8 cellular contexts compared by ENCODE assay signal in genomic region chr12:108305520-108305919, GRCh38. TPM values are rescaled to one million over a fixed set of nuclear protein-coding genes. Genes with fewer than 3 reads are reported as not detected.
A peak's percentile ranks its signal among the peaks of the same experiment; 100 is the strongest.
DNase-seq lines count a peak whose midpoint lies in the region; ATAC-seq and TF ChIP-seq lines count a peak whose summit lies in the region.

No MANE protein-coding gene starts in this region.

- H3K9me3 Mint-ChIP-seq in activated CD4-positive, alpha-beta T cell treated with anti-CD3 and anti-CD28 coated beads, Interleukin-2, amount 10 ng/mL, durations not matched to agents 24 days and 14 days: no peaks in the 10 kb centered on the region

- no peak overlapping the region for H3K27ac Mint-ChIP-seq in activated CD4-positive, alpha-beta T cell treated with anti-CD3 and anti-CD28 coated beads, Interleukin-2, amount 10 ng/mL, durations not matched to agents 24 days and 14 days

- H3K4me3 Mint-ChIP-seq in activated CD4-positive, alpha-beta T cell treated with anti-CD3 and anti-CD28 coated beads, Interleukin-2, amount 10 ng/mL, durations not matched to agents 24 days and 14 days: no peak overlapping the region

- H3K36me3 Mint-ChIP-seq in activated CD4-positive, alpha-beta T cell treated with anti-CD3 and anti-CD28 coated beads, Interleukin-2, amount 10 ng/mL, durations not matched to agents 24 days and 14 days (ENCODE audit: low read depth): no peaks in the 10 kb centered on the region

- peaks cover 9% of the 10 kb centered on the region for H3K27me3 Mint-ChIP-seq in activated CD4-positive, alpha-beta T cell treated with anti-CD3 and anti-CD28 coated beads, Interleukin-2, amount 10 ng/mL, durations not matched to agents 24 days and 14 days

- H3K27ac ChIP-seq in tibial nerve: peak overlapping the region; percentile 21 to 87 (median 74)

- WGBS in lower leg skin, 2 donors: 0 to 15% methylated on average over 6 to 9 of the region's 9 CpGs
- WGBS in tibial nerve, 2 donors: 11 to 16% methylated on average over 5 to 9 of the region's 9 CpGs

- ATAC-seq in GM21360 (IDR thresholded peaks at IDR 0.05; ENCODE audit: unreplicated experiment): no peak
- ATAC-seq in HG03095 (IDR thresholded peaks at IDR 0.05; ENCODE audit: unreplicated experiment): no peak
- no peak for ATAC-seq in GM18520 (IDR thresholded peaks at IDR 0.05; ENCODE audit: unreplicated experiment)

- TF ChIP-seq CTCF in cardiac fibroblast (IDR thresholded peaks at IDR 0.05; ENCODE audit: low read depth, low read length): no peak
- no peak for TF ChIP-seq CTCF in lower leg skin (IDR thresholded peaks at IDR 0.05)
- TF ChIP-seq CTCF in tibial nerve (IDR thresholded peaks at IDR 0.05): no peak

- peak; percentile 4 for DNase-seq in activated CD4-positive, alpha-beta T cell treated with anti-CD3 and anti-CD28 coated beads, Interleukin-2, amount 50 U/mL, for 1 hour
- no peak for DNase-seq in activated CD4-positive, alpha-beta T cell treated with anti-CD3 and anti-CD28 coated beads, Interleukin-2, amount 10 ng/mL, durations not matched to agents 24 days and 14 days
- DNase-seq in cardiac fibroblast (ENCODE audit: low read depth in 2 of 2): peak; percentile 46 to 75
- peak; percentile 91 to 98 for DNase-seq in lower leg skin (ENCODE audit: low spot score in 2 of 2)
- DNase-seq in tibial nerve (ENCODE audit: low spot score in 2 of 2): peak; percentile 85 to 86

- no peak for TF ChIP-seq POLR2A in lower leg skin (IDR thresholded peaks at IDR 0.05)
- no peak for TF ChIP-seq POLR2A in tibial nerve (IDR thresholded peaks at IDR 0.05)

- no peaks in the 10 kb centered on the region for H3K9me3 ChIP-seq in tibial nerve

- H3K4me1 ChIP-seq in tibial nerve: peaks cover 0 to 91% (median 33%) of the 10 kb centered on the region in 4 donors

- H3K27me3 ChIP-seq in tibial nerve: no peaks in the 10 kb centered on the region

- peaks cover 14% of the 10 kb centered on the region for H3K4me1 Mint-ChIP-seq in activated CD4-positive, alpha-beta T cell treated with anti-CD3 and anti-CD28 coated beads, Interleukin-2, amount 10 ng/mL, durations not matched to agents 24 days and 14 days

- no peaks in the 10 kb centered on the region for H3K36me3 ChIP-seq in tibial nerve

- intact Hi-C loops in activated CD4-positive, alpha-beta T cell treated with anti-CD3 and anti-CD28 coated beads, Interleukin-2, amount 10 ng/mL, durations not matched to agents 24 days and 14 days (cut with micrococcal nuclease): no loop called here
- intact Hi-C loops in lower leg skin (cut with DNase I; ENCODE audit: low total_unique reads): no loop called here

- TF ChIP-seq EP300 in tibial nerve (IDR thresholded peaks at IDR 0.05): peak in 1 of 2 donors; percentile 69

- H3K4me3 ChIP-seq in cardiac fibroblast (replicated peaks in 1 of 2; ENCODE audit: low read depth in 2 of 2, low read length in 2 of 2): no peak overlapping the region
- H3K4me3 ChIP-seq in lower leg skin (ENCODE audit: low read depth, poor library complexity, severe bottlenecking): no peak overlapping the region
- peak overlapping the region in 1 of 4 donors; percentile 10 for H3K4me3 ChIP-seq in tibial nerve

RNA-seq across cellular contexts. Expression of gene CMKLR1, which starts 33.6 kb away (rescaled TPM):
- total RNA-seq in activated CD4-positive, alpha-beta T cell treated with anti-CD3 and anti-CD28 coated beads, Interleukin-2, amount 10 ng/mL, durations not matched to agents 24 days and 14 days: not detected in 2 replicates
- total RNA-seq in lower leg skin: 1 to 10 TPM; 1.1 to 7.5 (median 3.7) TPM
- total RNA-seq in tibial nerve: 10 to 100 TPM in 3 of 4 donors, 1 to 10 TPM in 1; 7.1 to 23.2 (median 18.8) TPM
